ENCODE assay signal across 30 cellular contexts in genomic region chr19:18568367-18568766, GRCh38. TPM values are rescaled to one million over a fixed set of nuclear protein-coding genes. Genes with fewer than 3 reads are reported as not detected.
"Had no signal": no experiment of that assay in that cellular context is flagged by ENCODE, and none has a peak within 500 bp of the region (broad histone marks: within the 10 kb centered on the region; RNA-seq: fewer than 3 reads in every experiment).

No MANE protein-coding gene starts in this region.

- H3K4me3 Mint-ChIP-seq: activated CD4-positive, alpha-beta memory T cell treated with anti-CD3 and anti-CD28 coated beads, Interleukin-2, amount 10 ng/mL, durations not matched to agents 7 days and 5 days; activated naive CD4-positive, alpha-beta T cell treated with anti-CD3 and anti-CD28 coated beads, Interleukin-2, amount 10 ng/mL, durations not matched to agents 7 days and 5 days; activated naive CD8-positive, alpha-beta T cell treated with anti-CD3 and anti-CD28 coated beads for 36 hours; activated T-cell treated with anti-CD3 and anti-CD28 coated beads, Interleukin-2, amount 50 U/mL, for 24 hours; central memory CD8-positive, alpha-beta T cell had no signal

- H3K9me3 ChIP-seq: SJCRH30 had no signal

- H3K27ac Mint-ChIP-seq: activated CD4-positive, alpha-beta memory T cell treated with anti-CD3 and anti-CD28 coated beads, Interleukin-2, amount 10 ng/mL, durations not matched to agents 7 days and 5 days; activated naive CD8-positive, alpha-beta T cell treated with anti-CD3 and anti-CD28 coated beads for 36 hours; activated T-cell treated with anti-CD3 and anti-CD28 coated beads, Interleukin-2, amount 50 U/mL, for 24 hours; activated T-helper 2 cell treated with anti-CD3 and anti-CD28 coated beads, Interferon-gamma antibody, Interleukin-2, Interleukin-4, amounts not matched to agents 10 μg/mL and 5 μg/mL and 100 μg/mL, durations not matched to agents 14 hours and 24 hours and 36 hours had no signal

- H3K9me3 Mint-ChIP-seq: activated CD4-positive, alpha-beta memory T cell treated with anti-CD3 and anti-CD28 coated beads, Interleukin-2, amount 10 ng/mL, durations not matched to agents 7 days and 5 days; activated naive CD4-positive, alpha-beta T cell treated with anti-CD3 and anti-CD28 coated beads, Interleukin-2, amount 10 ng/mL, durations not matched to agents 7 days and 5 days; activated naive CD8-positive, alpha-beta T cell treated with anti-CD3 and anti-CD28 coated beads for 36 hours; activated T-cell treated with anti-CD3 and anti-CD28 coated beads, Interleukin-2, amount 50 U/mL, for 24 hours; activated T-helper 2 cell treated with anti-CD3 and anti-CD28 coated beads, Interferon-gamma antibody, Interleukin-2, Interleukin-4, amounts not matched to agents 10 μg/mL and 5 μg/mL and 100 μg/mL, durations not matched to agents 14 hours and 24 hours and 36 hours; central memory CD8-positive, alpha-beta T cell had no signal

- H3K4me3 ChIP-seq: cardiac muscle cell, PC-9, SJCRH30, SK-N-MC had no signal

- H3K27me3 Mint-ChIP-seq: activated CD4-positive, alpha-beta memory T cell treated with anti-CD3 and anti-CD28 coated beads, Interleukin-2, amount 10 ng/mL, durations not matched to agents 7 days and 5 days; activated naive CD4-positive, alpha-beta T cell treated with anti-CD3 and anti-CD28 coated beads, Interleukin-2, amount 10 ng/mL, durations not matched to agents 7 days and 5 days; activated naive CD8-positive, alpha-beta T cell treated with anti-CD3 and anti-CD28 coated beads for 36 hours; activated T-cell treated with anti-CD3 and anti-CD28 coated beads, Interleukin-2, amount 50 U/mL, for 24 hours; central memory CD8-positive, alpha-beta T cell had no signal

- H3K27ac ChIP-seq: cardiac muscle cell, PC-9, SJCRH30, SK-N-MC, WERI-Rb-1 had no signal

- H2AFZ ChIP-seq: PC-9 had no signal

- H3K27me3 ChIP-seq: cardiac muscle cell, SJCRH30 had no signal

- DNase-seq: activated CD4-positive, alpha-beta memory T cell treated with anti-CD3 and anti-CD28 coated beads, Interleukin-2, amount 10 ng/mL, durations not matched to agents 7 days and 5 days; activated CD4-positive, alpha-beta T cell treated with anti-CD3 and anti-CD28 coated beads for 1 hour; activated CD4-positive, alpha-beta T cell treated with anti-CD3 and anti-CD28 coated beads for 48 hours; activated CD4-positive, CD25-positive, alpha-beta regulatory T cell; activated CD8-positive, alpha-beta memory T cell treated with anti-CD3 and anti-CD28 coated beads for 24 hours; activated gamma-delta T cell; activated naive CD4-positive, alpha-beta T cell treated with anti-CD3 and anti-CD28 coated beads, Interleukin-2, amount 10 ng/mL, durations not matched to agents 7 days and 5 days; activated naive CD8-positive, alpha-beta T cell treated with anti-CD3 and anti-CD28 coated beads for 36 hours; activated T-cell treated with anti-CD3 and anti-CD28 coated beads, Interleukin-2, amount 50 U/mL, for 24 hours; amniotic stem cell; aorta; NCI-H1048; NCI-H1436 treated with DMSO at 0.1 percent for 48 hours; NCI-H1694 treated with DMSO at 0.1 percent for 48 hours; NCI-H2029; NCI-H345; NCI-H524 treated with DMSO at 0.1 percent for 48 hours; NCI-H748 treated with DMSO at 0.1 percent for 48 hours; NK-92 treated with Interleukin-12 subunit alpha and Interleukin-12 subunit beta, amount 100 ng/mL, for 24 hours; PC-9; SHP77; SJCRH30; T1000; WERI-Rb-1 had no signal

- H3K4me2 ChIP-seq: PC-9 had no signal

RNA-seq across cellular contexts. Expression of gene CRLF1, which starts 38.2 kb away (rescaled TPM):
- total RNA-seq: activated CD4-positive, alpha-beta memory T cell treated with anti-CD3 and anti-CD28 coated beads, Interleukin-2, amount 10 ng/mL, durations not matched to agents 7 days and 5 days; activated naive CD8-positive, alpha-beta T cell treated with anti-CD3 and anti-CD28 coated beads for 36 hours; activated T-helper 2 cell treated with anti-CD3 and anti-CD28 coated beads, Interferon-gamma antibody, Interleukin-2, Interleukin-4, amounts not matched to agents 10 μg/mL and 5 μg/mL and 100 μg/mL, durations not matched to agents 14 hours and 24 hours and 36 hours; T-helper 1 cell treated with Interleukin-12 subunit alpha and Interleukin-12 subunit beta and Interleukin-4 antibody, amounts not matched to agents 30 ng/mL and 1 ng/mL, for 36 hours; T-helper 2 cell treated with Interferon-gamma antibody and Interleukin-4, amounts not matched to agents 100 ng/mL and 5 ng/mL, for 36 hours had no signal
